8 cellular contexts compared by ENCODE assay signal in the genomic region with DNA sequence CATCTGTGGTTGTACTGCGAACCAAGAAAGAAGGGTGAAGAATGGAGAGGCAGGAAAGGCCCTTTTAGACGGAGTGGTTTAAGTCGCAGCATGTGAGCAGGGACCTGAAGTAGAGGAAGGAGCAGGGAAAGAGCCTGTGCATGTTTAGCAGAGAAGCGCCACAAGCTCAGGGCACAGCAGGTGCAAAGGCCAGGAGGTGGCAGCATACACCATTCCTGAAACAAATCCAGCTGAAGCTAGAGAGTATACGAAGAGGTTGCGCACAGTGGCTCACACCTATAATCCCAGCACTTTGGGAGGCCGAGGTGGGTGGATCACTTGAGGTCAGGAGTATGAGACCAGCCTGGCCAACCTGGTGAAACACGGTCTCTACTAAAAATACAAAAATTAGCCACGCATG. TPM values are rescaled to one million over a fixed set of nuclear protein-coding genes. Genes with fewer than 3 reads are reported as not detected.
DNase-seq lines count a peak whose midpoint lies in the region; ATAC-seq and TF ChIP-seq lines count a peak whose summit lies in the region.

No MANE protein-coding gene starts in this region.

- H3K27ac ChIP-seq in DND-41 (ENCODE audit: low read length) (no peak overlapping the region), HL-60 (replicated peaks) (peak overlapping the region; percentile 22)

- no peaks in the 10 kb centered on the region for H3K9me3 ChIP-seq in DND-41 (ENCODE audit: insufficient read depth, low read length, severe bottlenecking)

- H3K36me3 Mint-ChIP-seq in WTC11: peaks cover 5% of the 10 kb centered on the region; the same call in 1 of the 2 replicates

- CTCF ChIA-PET in WTC11 (lab: Charles Lee): interaction anchor here (0.6 to 2.7 kb wide), 21 partner anchors 10 to 348 kb away, joined by 3 to 22 read pairs (median 4); no protein-coding TSS in a partner anchor

- DNase-seq in DND-41 (peak; percentile 33), HL-60 (ENCODE audit: low read depth in 1 of 2, low spot score in 1 of 2) (peak; percentile 25 to 80), WTC11 (ENCODE audit: low spot score) (peak; percentile 70), kidney tubule cell (ENCODE audit: low spot score) (peak; percentile 45), HuH-7.5 (ENCODE audit: low spot score) (no peak), NCI-H187 treated with DMSO at 0.1 percent for 48 hours (lab: John Stamatoyannopoulos, UW) (no peak)

- no peaks in the 10 kb centered on the region for H3K27me3 ChIP-seq in DND-41 (ENCODE audit: insufficient read depth, low read length, poor library complexity)
- no peaks in the 10 kb centered on the region for H3K27me3 ChIP-seq in HL-60 (ENCODE audit: insufficient read depth, poor library complexity, severe bottlenecking)

- TF ChIP-seq CTCF in DND-41 (IDR thresholded peaks at IDR 0.05; ENCODE audit: borderline replicate concordance, extremely low read depth, low read length, poor library complexity, severe bottlenecking) (peak; percentile 61), HL-60 (IDR thresholded peaks at IDR 0.05; ENCODE audit: insufficient read depth, low read length) (peak; percentile 48), WTC11 (IDR thresholded peaks at IDR 0.05) (no peak; the same call in 1 of the 2 replicates)

- H3K4me3 ChIP-seq in DND-41 (ENCODE audit: low read depth in 1 of 2, low read length in 2 of 2) (no peak overlapping the region), HL-60 (replicated peaks; ENCODE audit: insufficient read depth, low read length) (no peak overlapping the region)

- ATAC-seq in DND-41 (ENCODE audit: insufficient read depth, low read depth) (peak; percentile 72), WTC11 (peak; percentile 93), GM19351 (IDR thresholded peaks at IDR 0.05; ENCODE audit: unreplicated experiment) (no peak), GM19452 (IDR thresholded peaks at IDR 0.05; ENCODE audit: unreplicated experiment) (no peak)

- H3K27ac Mint-ChIP-seq in WTC11: peak overlapping the region; percentile 28; the same call in 1 of the 2 replicates

- H3K4me2 ChIP-seq in DND-41 (ENCODE audit: insufficient read depth, low read length): no peak overlapping the region

- H3K27me3 Mint-ChIP-seq in WTC11 (ENCODE audit: low read depth): no peaks in the 10 kb centered on the region

- no peaks in the 10 kb centered on the region for H3K4me1 ChIP-seq in DND-41 (ENCODE audit: insufficient read depth, low read length)

- no peaks in the 10 kb centered on the region for H3K79me2 ChIP-seq in DND-41 (ENCODE audit: insufficient read depth, low read length)

- no peak overlapping the region for H2AFZ ChIP-seq in DND-41 (ENCODE audit: low read depth, low read length)

- H3K4me1 Mint-ChIP-seq in WTC11: peaks cover 12% of the 10 kb centered on the region

- no peak overlapping the region for H3K9ac ChIP-seq in DND-41 (ENCODE audit: low read depth, low read length)

- H3K36me3 ChIP-seq in DND-41 (ENCODE audit: insufficient read depth, low read length): no peaks in the 10 kb centered on the region

- H3K4me3 Mint-ChIP-seq in WTC11: no peak overlapping the region

- H4K20me1 ChIP-seq in DND-41 (ENCODE audit: insufficient read depth, low read length): no peaks in the 10 kb centered on the region

- POLR2A ChIA-PET in WTC11 (lab: Charles Lee): no interaction called here

- H3K9me3 Mint-ChIP-seq in WTC11: no peaks in the 10 kb centered on the region

TF ChIP-seq in WTC11, 78 proteins besides CTCF, POLR2A, EP300 and RAD21 (continues in another document):
- TF ChIP-seq, protein P1, sequence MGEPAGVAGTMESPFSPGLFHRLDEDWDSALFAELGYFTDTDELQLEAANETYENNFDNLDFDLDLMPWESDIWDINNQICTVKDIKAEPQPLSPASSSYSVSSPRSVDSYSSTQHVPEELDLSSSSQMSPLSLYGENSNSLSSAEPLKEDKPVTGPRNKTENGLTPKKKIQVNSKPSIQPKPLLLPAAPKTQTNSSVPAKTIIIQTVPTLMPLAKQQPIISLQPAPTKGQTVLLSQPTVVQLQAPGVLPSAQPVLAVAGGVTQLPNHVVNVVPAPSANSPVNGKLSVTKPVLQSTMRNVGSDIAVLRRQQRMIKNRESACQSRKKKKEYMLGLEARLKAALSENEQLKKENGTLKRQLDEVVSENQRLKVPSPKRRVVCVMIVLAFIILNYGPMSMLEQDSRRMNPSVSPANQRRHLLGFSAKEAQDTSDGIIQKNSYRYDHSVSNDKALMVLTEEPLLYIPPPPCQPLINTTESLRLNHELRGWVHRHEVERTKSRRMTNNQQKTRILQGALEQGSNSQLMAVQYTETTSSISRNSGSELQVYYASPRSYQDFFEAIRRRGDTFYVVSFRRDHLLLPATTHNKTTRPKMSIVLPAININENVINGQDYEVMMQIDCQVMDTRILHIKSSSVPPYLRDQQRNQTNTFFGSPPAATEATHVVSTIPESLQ (CRISPR knock-in tag; IDR thresholded peaks at IDR 0.05): no peak
- TF ChIP-seq SMAD4 (CRISPR knock-in tag; IDR thresholded peaks at IDR 0.05): no peak
- TF ChIP-seq, protein P2, sequence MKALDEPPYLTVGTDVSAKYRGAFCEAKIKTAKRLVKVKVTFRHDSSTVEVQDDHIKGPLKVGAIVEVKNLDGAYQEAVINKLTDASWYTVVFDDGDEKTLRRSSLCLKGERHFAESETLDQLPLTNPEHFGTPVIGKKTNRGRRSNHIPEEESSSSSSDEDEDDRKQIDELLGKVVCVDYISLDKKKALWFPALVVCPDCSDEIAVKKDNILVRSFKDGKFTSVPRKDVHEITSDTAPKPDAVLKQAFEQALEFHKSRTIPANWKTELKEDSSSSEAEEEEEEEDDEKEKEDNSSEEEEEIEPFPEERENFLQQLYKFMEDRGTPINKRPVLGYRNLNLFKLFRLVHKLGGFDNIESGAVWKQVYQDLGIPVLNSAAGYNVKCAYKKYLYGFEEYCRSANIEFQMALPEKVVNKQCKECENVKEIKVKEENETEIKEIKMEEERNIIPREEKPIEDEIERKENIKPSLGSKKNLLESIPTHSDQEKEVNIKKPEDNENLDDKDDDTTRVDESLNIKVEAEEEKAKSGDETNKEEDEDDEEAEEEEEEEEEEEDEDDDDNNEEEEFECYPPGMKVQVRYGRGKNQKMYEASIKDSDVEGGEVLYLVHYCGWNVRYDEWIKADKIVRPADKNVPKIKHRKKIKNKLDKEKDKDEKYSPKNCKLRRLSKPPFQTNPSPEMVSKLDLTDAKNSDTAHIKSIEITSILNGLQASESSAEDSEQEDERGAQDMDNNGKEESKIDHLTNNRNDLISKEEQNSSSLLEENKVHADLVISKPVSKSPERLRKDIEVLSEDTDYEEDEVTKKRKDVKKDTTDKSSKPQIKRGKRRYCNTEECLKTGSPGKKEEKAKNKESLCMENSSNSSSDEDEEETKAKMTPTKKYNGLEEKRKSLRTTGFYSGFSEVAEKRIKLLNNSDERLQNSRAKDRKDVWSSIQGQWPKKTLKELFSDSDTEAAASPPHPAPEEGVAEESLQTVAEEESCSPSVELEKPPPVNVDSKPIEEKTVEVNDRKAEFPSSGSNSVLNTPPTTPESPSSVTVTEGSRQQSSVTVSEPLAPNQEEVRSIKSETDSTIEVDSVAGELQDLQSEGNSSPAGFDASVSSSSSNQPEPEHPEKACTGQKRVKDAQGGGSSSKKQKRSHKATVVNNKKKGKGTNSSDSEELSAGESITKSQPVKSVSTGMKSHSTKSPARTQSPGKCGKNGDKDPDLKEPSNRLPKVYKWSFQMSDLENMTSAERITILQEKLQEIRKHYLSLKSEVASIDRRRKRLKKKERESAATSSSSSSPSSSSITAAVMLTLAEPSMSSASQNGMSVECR (CRISPR knock-in tag; IDR thresholded peaks at IDR 0.05; ENCODE audit: borderline replicate concordance): no peak
- TF ChIP-seq TCF7 (CRISPR knock-in tag; IDR thresholded peaks at IDR 0.05; ENCODE audit: low read depth): no peak
- TF ChIP-seq, protein P3, sequence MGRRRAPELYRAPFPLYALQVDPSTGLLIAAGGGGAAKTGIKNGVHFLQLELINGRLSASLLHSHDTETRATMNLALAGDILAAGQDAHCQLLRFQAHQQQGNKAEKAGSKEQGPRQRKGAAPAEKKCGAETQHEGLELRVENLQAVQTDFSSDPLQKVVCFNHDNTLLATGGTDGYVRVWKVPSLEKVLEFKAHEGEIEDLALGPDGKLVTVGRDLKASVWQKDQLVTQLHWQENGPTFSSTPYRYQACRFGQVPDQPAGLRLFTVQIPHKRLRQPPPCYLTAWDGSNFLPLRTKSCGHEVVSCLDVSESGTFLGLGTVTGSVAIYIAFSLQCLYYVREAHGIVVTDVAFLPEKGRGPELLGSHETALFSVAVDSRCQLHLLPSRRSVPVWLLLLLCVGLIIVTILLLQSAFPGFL (CRISPR knock-in tag; IDR thresholded peaks at IDR 0.05; ENCODE audit: borderline replicate concordance): no peak
- TF ChIP-seq, protein P4, sequence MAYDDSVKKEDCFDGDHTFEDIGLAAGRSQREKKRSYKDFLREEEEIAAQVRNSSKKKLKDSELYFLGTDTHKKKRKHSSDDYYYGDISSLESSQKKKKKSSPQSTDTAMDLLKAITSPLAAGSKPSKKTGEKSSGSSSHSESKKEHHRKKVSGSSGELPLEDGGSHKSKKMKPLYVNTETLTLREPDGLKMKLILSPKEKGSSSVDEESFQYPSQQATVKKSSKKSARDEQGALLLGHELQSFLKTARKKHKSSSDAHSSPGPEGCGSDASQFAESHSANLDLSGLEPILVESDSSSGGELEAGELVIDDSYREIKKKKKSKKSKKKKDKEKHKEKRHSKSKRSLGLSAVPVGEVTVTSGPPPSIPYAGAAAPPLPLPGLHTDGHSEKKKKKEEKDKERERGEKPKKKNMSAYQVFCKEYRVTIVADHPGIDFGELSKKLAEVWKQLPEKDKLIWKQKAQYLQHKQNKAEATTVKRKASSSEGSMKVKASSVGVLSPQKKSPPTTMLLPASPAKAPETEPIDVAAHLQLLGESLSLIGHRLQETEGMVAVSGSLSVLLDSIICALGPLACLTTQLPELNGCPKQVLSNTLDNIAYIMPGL (CRISPR knock-in tag; IDR thresholded peaks at IDR 0.05): no peak
- no peak for TF ChIP-seq ZNF416 (CRISPR knock-in tag; IDR thresholded peaks at IDR 0.05)
- TF ChIP-seq, protein P5, sequence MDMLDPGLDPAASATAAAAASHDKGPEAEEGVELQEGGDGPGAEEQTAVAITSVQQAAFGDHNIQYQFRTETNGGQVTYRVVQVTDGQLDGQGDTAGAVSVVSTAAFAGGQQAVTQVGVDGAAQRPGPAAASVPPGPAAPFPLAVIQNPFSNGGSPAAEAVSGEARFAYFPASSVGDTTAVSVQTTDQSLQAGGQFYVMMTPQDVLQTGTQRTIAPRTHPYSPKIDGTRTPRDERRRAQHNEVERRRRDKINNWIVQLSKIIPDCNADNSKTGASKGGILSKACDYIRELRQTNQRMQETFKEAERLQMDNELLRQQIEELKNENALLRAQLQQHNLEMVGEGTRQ (CRISPR knock-in tag; IDR thresholded peaks at IDR 0.05): no peak
- TF ChIP-seq JUN (CRISPR knock-in tag; IDR thresholded peaks at IDR 0.05): no peak
- TF ChIP-seq FOXK1 (CRISPR knock-in tag; IDR thresholded peaks at IDR 0.05): no peak
- TF ChIP-seq FOXJ3 (CRISPR knock-in tag; IDR thresholded peaks at IDR 0.05; ENCODE audit: borderline replicate concordance): no peak
- no peak for TF ChIP-seq ATF1 (CRISPR knock-in tag; IDR thresholded peaks at IDR 0.05)
- TF ChIP-seq, protein P6, sequence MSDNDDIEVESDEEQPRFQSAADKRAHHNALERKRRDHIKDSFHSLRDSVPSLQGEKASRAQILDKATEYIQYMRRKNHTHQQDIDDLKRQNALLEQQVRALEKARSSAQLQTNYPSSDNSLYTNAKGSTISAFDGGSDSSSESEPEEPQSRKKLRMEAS (CRISPR knock-in tag; IDR thresholded peaks at IDR 0.05): no peak

RNA-seq across cellular contexts. Expression of a gene that starts 49.9 kb away (rescaled TPM):
- 9.7 to 12.5 TPM (median 10.2 TPM) in 3 replicates for total RNA-seq in WTC11 (2021)

Comparison
In these comparisons a context has a peak if more than half of its experiments do, and no peak if none do; other contexts are left out.
1. ATAC-seq: peak in DND-41 (single experiment) and WTC11 (single experiment); none in GM19351 (single experiment) and GM19452 (single experiment).
2. DNase-seq: peak in DND-41 (single experiment), HL-60 (2 of 2), WTC11 (single experiment) and kidney tubule cell (single experiment); none in HuH-7.5 (single experiment) and NCI-H187 treated with DMSO at 0.1 percent for 48 hours (single experiment).